8 cellular contexts compared by ENCODE assay signal in the genomic region with DNA sequence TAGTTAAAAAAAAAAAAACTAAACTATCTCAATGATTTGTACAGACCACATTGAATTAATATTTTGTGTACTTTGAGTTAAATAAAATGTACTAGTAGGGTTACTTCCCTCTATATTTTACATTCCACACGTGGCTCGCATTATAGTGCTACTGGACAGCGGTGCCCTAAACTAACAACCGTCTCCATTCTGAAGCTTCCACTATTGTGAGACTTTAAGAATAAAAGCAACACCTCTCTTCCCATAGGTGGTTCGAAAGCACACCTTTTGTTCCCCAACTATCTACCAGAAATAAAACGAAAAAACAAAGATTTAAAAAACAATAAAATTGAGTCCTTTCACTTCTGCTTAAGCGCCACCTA. TPM values are rescaled to one million over a fixed set of nuclear protein-coding genes. Genes with fewer than 3 reads are reported as not detected.
DNase-seq lines count a peak whose midpoint lies in the region; ATAC-seq and TF ChIP-seq lines count a peak whose summit lies in the region.

No MANE protein-coding gene starts in this region.

- H3K36me3 Mint-ChIP-seq in progenitor cell of endocrine pancreas (ENCODE audit: insufficient read depth) = no peaks in the 10 kb centered on the region

- H3K36me3 ChIP-seq in esophagus squamous epithelium = peaks cover 0 to 9% (median 0%) of the 10 kb centered on the region in 3 donors

- H3K4me3 ChIP-seq in esophagus squamous epithelium = peak overlapping the region; percentile 79 to 100 (median 96)

- TF ChIP-seq CTCF in esophagus squamous epithelium (IDR thresholded peaks at IDR 0.05) = no peak
- no peak for TF ChIP-seq CTCF in progenitor cell of endocrine pancreas (IDR thresholded peaks at IDR 0.05; ENCODE audit: unreplicated experiment)

- peak; percentile 4 for ATAC-seq in GM19455 (IDR thresholded peaks at IDR 0.05; ENCODE audit: unreplicated experiment)
- ATAC-seq in HG03432 (IDR thresholded peaks at IDR 0.05; ENCODE audit: unreplicated experiment) = no peak
- no peak for ATAC-seq in GM19328 (IDR thresholded peaks at IDR 0.05; ENCODE audit: unreplicated experiment)

- peak; percentile 5 for DNase-seq in RKO (ENCODE audit: low spot score)
- no peak for DNase-seq in esophagus squamous epithelium (lab: John Stamatoyannopoulos, UW)
- no peak for DNase-seq in progenitor cell of endocrine pancreas (ENCODE audit: low spot score, unreplicated experiment)
- DNase-seq in SW480 (ENCODE audit: low spot score) = no peak
- DNase-seq in stimulated activated CD4-positive, alpha-beta T cell treated with anti-CD3 and anti-CD28 coated beads, Interleukin-4, amount 100 ng/mL, for 4 hours = no peak

- H3K27ac Mint-ChIP-seq in progenitor cell of endocrine pancreas = peak overlapping the region; percentile 95

- H3K9me3 ChIP-seq in esophagus squamous epithelium = no peaks in the 10 kb centered on the region

- H3K4me1 ChIP-seq in esophagus squamous epithelium = peaks cover 9 to 36% (median 16%) of the 10 kb centered on the region in 3 donors

- intact Hi-C loops in esophagus squamous epithelium (cut with DNase I) = no loop called here

- peak overlapping the region; percentile 89 for H3K4me3 Mint-ChIP-seq in progenitor cell of endocrine pancreas (ENCODE audit: low read depth)

- no peaks in the 10 kb centered on the region for H3K27me3 ChIP-seq in esophagus squamous epithelium

- no peak for TF ChIP-seq POLR2A in esophagus squamous epithelium (IDR thresholded peaks at IDR 0.05)

- peaks cover 20% of the 10 kb centered on the region for H3K4me1 Mint-ChIP-seq in progenitor cell of endocrine pancreas (ENCODE audit: low read depth)

- H3K27me3 Mint-ChIP-seq in progenitor cell of endocrine pancreas = peaks cover 3% of the 10 kb centered on the region

- peak overlapping the region; percentile 89 to 97 (median 94) for H3K27ac ChIP-seq in esophagus squamous epithelium

- no peaks in the 10 kb centered on the region for H3K9me3 Mint-ChIP-seq in progenitor cell of endocrine pancreas (ENCODE audit: low read depth)

- 9 to 12% methylated on average over 7 of the region's 7 CpGs for WGBS in esophagus squamous epithelium, 2 donors

RNA-seq across cellular contexts. Expression of a gene that starts 0.4 kb away (rescaled TPM):
- total RNA-seq in esophagus squamous epithelium = 100 to 1,000 TPM in 1 of 4 donors, 10 to 100 TPM in 3; 37.5 to 106 (median 55.9) TPM
- total RNA-seq in progenitor cell of endocrine pancreas = 108 and 110 TPM in 2 replicates

RNA-seq across cellular contexts. Expression of a gene that starts 46.5 kb away (rescaled TPM):
- total RNA-seq in esophagus squamous epithelium (10 to 100 TPM; 58.4 to 83.0 (median 82.3) TPM), progenitor cell of endocrine pancreas (98.6 and 103 TPM in 2 replicates)
